Comparison of ENCODE assay signal across 1 cellular context in genomic region chr15:54528021-54528420, GRCh38.
TF ChIP-seq lines count a peak whose summit lies in the region.

No MANE protein-coding gene starts in this region.

TF ChIP-seq in GM12878, 131 proteins besides CTCF, POLR2A, EP300 and RAD21:
- TF ChIP-seq NRF1 (conservative IDR thresholded peaks at IDR 0.05; ENCODE audit: low read depth, low read length) = no peak
- TF ChIP-seq PML (IDR thresholded peaks at IDR 0.05; ENCODE audit: low read length) = no peak
- TF ChIP-seq BCL11A (IDR thresholded peaks at IDR 0.05; ENCODE audit: low read depth, low read length) = no peak
- no peak for TF ChIP-seq YY1 (IDR thresholded peaks at IDR 0.05; ENCODE audit: low read depth, low read length)
- no peak for TF ChIP-seq HDAC6 (IDR thresholded peaks at IDR 0.05; ENCODE audit: unreplicated experiment)
- TF ChIP-seq BRCA1 (IDR thresholded peaks at IDR 0.05; ENCODE audit: low read depth, low read length) = no peak
- no peak for TF ChIP-seq JUND (IDR thresholded peaks at IDR 0.05; ENCODE audit: low read depth, low read length)
- TF ChIP-seq NFXL1 (IDR thresholded peaks at IDR 0.05; ENCODE audit: borderline replicate concordance) = no peak
- no peak for TF ChIP-seq TCF12 (IDR thresholded peaks at IDR 0.05; ENCODE audit: low read depth, low read length)
- no peak for TF ChIP-seq IRF3 (IDR thresholded peaks at IDR 0.05)
- TF ChIP-seq SMAD1 (IDR thresholded peaks at IDR 0.05; ENCODE audit: low read depth, partially characterized antibody) = no peak
- TF ChIP-seq, protein P1, sequence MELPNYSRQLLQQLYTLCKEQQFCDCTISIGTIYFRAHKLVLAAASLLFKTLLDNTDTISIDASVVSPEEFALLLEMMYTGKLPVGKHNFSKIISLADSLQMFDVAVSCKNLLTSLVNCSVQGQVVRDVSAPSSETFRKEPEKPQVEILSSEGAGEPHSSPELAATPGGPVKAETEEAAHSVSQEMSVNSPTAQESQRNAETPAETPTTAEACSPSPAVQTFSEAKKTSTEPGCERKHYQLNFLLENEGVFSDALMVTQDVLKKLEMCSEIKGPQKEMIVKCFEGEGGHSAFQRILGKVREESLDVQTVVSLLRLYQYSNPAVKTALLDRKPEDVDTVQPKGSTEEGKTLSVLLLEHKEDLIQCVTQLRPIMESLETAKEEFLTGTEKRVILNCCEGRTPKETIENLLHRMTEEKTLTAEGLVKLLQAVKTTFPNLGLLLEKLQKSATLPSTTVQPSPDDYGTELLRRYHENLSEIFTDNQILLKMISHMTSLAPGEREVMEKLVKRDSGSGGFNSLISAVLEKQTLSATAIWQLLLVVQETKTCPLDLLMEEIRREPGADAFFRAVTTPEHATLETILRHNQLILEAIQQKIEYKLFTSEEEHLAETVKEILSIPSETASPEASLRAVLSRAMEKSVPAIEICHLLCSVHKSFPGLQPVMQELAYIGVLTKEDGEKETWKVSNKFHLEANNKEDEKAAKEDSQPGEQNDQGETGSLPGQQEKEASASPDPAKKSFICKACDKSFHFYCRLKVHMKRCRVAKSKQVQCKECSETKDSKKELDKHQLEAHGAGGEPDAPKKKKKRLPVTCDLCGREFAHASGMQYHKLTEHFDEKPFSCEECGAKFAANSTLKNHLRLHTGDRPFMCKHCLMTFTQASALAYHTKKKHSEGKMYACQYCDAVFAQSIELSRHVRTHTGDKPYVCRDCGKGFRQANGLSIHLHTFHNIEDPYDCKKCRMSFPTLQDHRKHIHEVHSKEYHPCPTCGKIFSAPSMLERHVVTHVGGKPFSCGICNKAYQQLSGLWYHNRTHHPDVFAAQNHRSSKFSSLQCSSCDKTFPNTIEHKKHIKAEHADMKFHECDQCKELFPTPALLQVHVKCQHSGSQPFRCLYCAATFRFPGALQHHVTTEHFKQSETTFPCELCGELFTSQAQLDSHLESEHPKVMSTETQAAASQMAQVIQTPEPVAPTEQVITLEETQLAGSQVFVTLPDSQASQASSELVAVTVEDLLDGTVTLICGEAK (IDR thresholded peaks at IDR 0.05; ENCODE audit: borderline replicate concordance) = no peak
TF ChIP-seq in GM12878: peak in this region for 0.
